Comparison of ENCODE assay signal across 17 cellular contexts in the genomic region with DNA sequence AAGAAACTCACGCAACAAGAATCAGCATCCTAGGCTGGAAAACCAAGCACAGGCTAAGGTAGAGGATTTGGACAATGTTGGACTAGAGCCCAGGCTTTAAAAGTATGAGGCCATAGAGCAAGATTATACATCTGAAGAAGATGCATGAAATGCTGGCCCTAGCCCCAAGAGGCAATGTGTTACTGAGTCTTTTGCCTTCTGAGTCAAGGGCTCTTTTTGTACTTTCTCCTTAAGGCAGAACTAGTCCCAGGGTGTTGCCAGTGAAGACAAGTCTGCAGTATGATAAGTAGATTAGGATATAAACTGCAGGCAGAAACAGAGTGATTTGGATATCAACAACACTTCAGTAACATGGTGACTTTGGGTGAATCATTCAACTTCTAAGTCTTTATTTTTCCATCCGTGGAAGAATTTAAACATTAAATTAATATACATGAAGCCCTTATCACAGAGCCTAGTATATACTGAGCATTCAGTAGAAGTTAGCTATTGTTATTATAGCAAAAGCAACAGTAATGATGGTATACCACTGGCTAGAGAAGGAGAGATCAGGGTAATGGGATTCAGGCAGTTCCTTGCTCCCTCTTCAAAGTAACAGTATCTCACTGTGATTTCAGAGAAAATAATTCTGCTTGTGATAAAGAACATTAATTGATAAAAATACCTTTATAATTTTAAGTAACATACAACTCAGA.
DNase-seq lines count a peak whose midpoint lies in the region; ATAC-seq and TF ChIP-seq lines count a peak whose summit lies in the region.
"Had no signal": no experiment of that assay in that cellular context is flagged by ENCODE, and none has a peak within 500 bp of the region (broad histone marks: within the 10 kb centered on the region; RNA-seq: fewer than 3 reads in every experiment).

No MANE protein-coding gene starts in this region.

- peaks cover 0 to 1% of the 10 kb centered on the region in 2 donors for H3K9me3 Mint-ChIP-seq in stimulated activated naive B cell treated with anti-CD40 and anti-IgM and Interleukin-4, amounts not matched to agents 10 μg/mL and 1 μg/mL and 100 μg/mL, for 72 hours
- H3K9me3 Mint-ChIP-seq in stimulated activated effector memory CD8-positive, alpha-beta T cell treated with anti-CD3 and anti-CD28 coated beads, Interleukin-12 subunit alpha, Interleukin-12 subunit beta, amount 100 ng/mL, for 72 hours, result no peaks in the 10 kb centered on the region
- H3K9me3 Mint-ChIP-seq: activated naive CD4-positive, alpha-beta T cell treated with anti-CD3 and anti-CD28 coated beads, Interleukin-2, amount 50 U/mL, for 72 hours; mesothelial cell of epicardium; neural crest cell; stimulated activated naive CD8-positive, alpha-beta T cell treated with anti-CD3 and anti-CD28 coated beads, Interleukin-15, Interleukin-2, amounts not matched to agents 100 ng/mL and 50 ng/mL, for 24 hours had no signal

- no peaks in the 10 kb centered on the region for H4K20me1 ChIP-seq in hepatocyte (ENCODE audit: insufficient read depth, poor library complexity, severe bottlenecking)

- H3K4me1 Mint-ChIP-seq in stimulated activated naive B cell treated with anti-CD40 and anti-IgM and Interleukin-4, amounts not matched to agents 10 μg/mL and 1 μg/mL and 100 μg/mL, for 72 hours, result no peaks in the 10 kb centered on the region
- H3K4me1 Mint-ChIP-seq in stimulated activated effector memory CD8-positive, alpha-beta T cell treated with anti-CD3 and anti-CD28 coated beads, Interleukin-12 subunit alpha, Interleukin-12 subunit beta, amount 100 ng/mL, for 72 hours, result no peaks in the 10 kb centered on the region
- H3K4me1 Mint-ChIP-seq: IgD-negative memory B cell, mesothelial cell of epicardium, neural crest cell had no signal

- in situ Hi-C loops in KBM-7 (cut with MboI; ENCODE audit: low pct_unique_long_range_greater_than_20kb, low sequenced_read_pairs), result no loop called here

- H2AFZ ChIP-seq in hepatocyte, result no peak overlapping the region

- no peaks in the 10 kb centered on the region for H3K9me2 ChIP-seq in hepatocyte (replicated peaks; ENCODE audit: insufficient read depth)

- H3K4me3 Mint-ChIP-seq in stimulated activated naive B cell treated with anti-CD40 and anti-IgM and Interleukin-4, amounts not matched to agents 10 μg/mL and 1 μg/mL and 100 μg/mL, for 72 hours, result no peak overlapping the region
- no peak overlapping the region for H3K4me3 Mint-ChIP-seq in stimulated activated effector memory CD8-positive, alpha-beta T cell treated with anti-CD3 and anti-CD28 coated beads, Interleukin-12 subunit alpha, Interleukin-12 subunit beta, amount 100 ng/mL, for 72 hours
- H3K4me3 Mint-ChIP-seq: activated T-cell treated with anti-CD3 and anti-CD28 coated beads, Interleukin-2, amount 50 U/mL, for 24 hours; IgD-negative memory B cell; mesothelial cell of epicardium; neural crest cell; stimulated activated naive CD8-positive, alpha-beta T cell treated with anti-CD3 and anti-CD28 coated beads, Interleukin-15, Interleukin-2, amounts not matched to agents 100 ng/mL and 50 ng/mL, for 24 hours had no signal

- no peak for TF ChIP-seq CTCF in cardiac fibroblast (IDR thresholded peaks at IDR 0.05; ENCODE audit: low read depth, low read length)
- TF ChIP-seq CTCF in hepatocyte (IDR thresholded peaks at IDR 0.05; ENCODE audit: poor library complexity), result no peak

- DNase-seq in AG08395 (ENCODE audit: low spot score) (peak; percentile 5), HUDEP-2 (lab: John Stamatoyannopoulos, UW; ENCODE audit: unreplicated experiment in 76 of 76) (peak in 54 of 76 experiments; percentile 2 to 78 (median 32)), cardiac fibroblast (ENCODE audit: low read depth in 2 of 2) (peak; percentile 53 to 66), hepatocyte (ENCODE audit: low spot score) (peak; percentile 6), KBM-7 (no peak)
- no peak for DNase-seq in stimulated activated naive B cell treated with anti-CD40 and anti-IgM and Interleukin-4, amounts not matched to agents 10 μg/mL and 1 μg/mL and 100 μg/mL, for 72 hours
- no peak for DNase-seq in stimulated activated effector memory CD8-positive, alpha-beta T cell treated with anti-CD3 and anti-CD28 coated beads, Interleukin-12 subunit alpha, Interleukin-12 subunit beta, amount 100 ng/mL, for 72 hours (ENCODE audit: low spot score in 2 of 2)
- DNase-seq in stimulated activated CD8-positive, alpha-beta memory T cell treated with anti-CD3 and anti-CD28 coated beads, Interleukin-4, amount 100 ng/mL, for 48 hours, result no peak
- DNase-seq: activated CD4-positive, alpha-beta T cell treated with anti-CD3 and anti-CD28 coated beads, Interleukin-2, amount 50 U/mL, for 4 hours; activated T-cell treated with anti-CD3 and anti-CD28 coated beads, Interleukin-2, amount 50 U/mL, for 24 hours; hypothalamus; kidney glomerular epithelial cell had no signal

- H3K27ac ChIP-seq in hepatocyte, result peak overlapping the region; percentile 65

- H3K27ac Mint-ChIP-seq in stimulated activated naive B cell treated with anti-CD40 and anti-IgM and Interleukin-4, amounts not matched to agents 10 μg/mL and 1 μg/mL and 100 μg/mL, for 72 hours, result no peak overlapping the region
- no peak overlapping the region for H3K27ac Mint-ChIP-seq in stimulated activated effector memory CD8-positive, alpha-beta T cell treated with anti-CD3 and anti-CD28 coated beads, Interleukin-12 subunit alpha, Interleukin-12 subunit beta, amount 100 ng/mL, for 72 hours
- H3K27ac Mint-ChIP-seq: activated naive CD4-positive, alpha-beta T cell treated with anti-CD3 and anti-CD28 coated beads, Interleukin-2, amount 50 U/mL, for 72 hours; activated T-cell treated with anti-CD3 and anti-CD28 coated beads, Interleukin-2, amount 50 U/mL, for 24 hours; IgD-negative memory B cell; mesothelial cell of epicardium; stimulated activated naive CD8-positive, alpha-beta T cell treated with anti-CD3 and anti-CD28 coated beads, Interleukin-15, Interleukin-2, amounts not matched to agents 100 ng/mL and 50 ng/mL, for 24 hours had no signal

- no peaks in the 10 kb centered on the region for H3K36me3 ChIP-seq in hepatocyte (replicated peaks; ENCODE audit: insufficient read depth, low read depth)

- no peaks in the 10 kb centered on the region for H3K4me1 ChIP-seq in hepatocyte (ENCODE audit: insufficient read depth)

- no peaks in the 10 kb centered on the region for H3K27me3 ChIP-seq in hepatocyte

- no peaks in the 10 kb centered on the region for H3K9me3 ChIP-seq in hepatocyte (ENCODE audit: low read depth)

- H3K79me2 ChIP-seq in hepatocyte, result no peaks in the 10 kb centered on the region

- H3K4me2 ChIP-seq in hepatocyte, result no peak overlapping the region

- H3K27me3 Mint-ChIP-seq in stimulated activated naive B cell treated with anti-CD40 and anti-IgM and Interleukin-4, amounts not matched to agents 10 μg/mL and 1 μg/mL and 100 μg/mL, for 72 hours, result no peaks in the 10 kb centered on the region
- H3K27me3 Mint-ChIP-seq: activated T-cell treated with anti-CD3 and anti-CD28 coated beads, Interleukin-2, amount 50 U/mL, for 24 hours; IgD-negative memory B cell; stimulated activated naive CD8-positive, alpha-beta T cell treated with anti-CD3 and anti-CD28 coated beads, Interleukin-15, Interleukin-2, amounts not matched to agents 100 ng/mL and 50 ng/mL, for 24 hours had no signal

- peaks cover 3 to 6% of the 10 kb centered on the region in 2 donors for H3K36me3 Mint-ChIP-seq in stimulated activated naive B cell treated with anti-CD40 and anti-IgM and Interleukin-4, amounts not matched to agents 10 μg/mL and 1 μg/mL and 100 μg/mL, for 72 hours
- no peaks in the 10 kb centered on the region for H3K36me3 Mint-ChIP-seq in stimulated activated effector memory CD8-positive, alpha-beta T cell treated with anti-CD3 and anti-CD28 coated beads, Interleukin-12 subunit alpha, Interleukin-12 subunit beta, amount 100 ng/mL, for 72 hours
- H3K36me3 Mint-ChIP-seq: mesothelial cell of epicardium had no signal

- H3K4me3 ChIP-seq in cardiac fibroblast (replicated peaks in 1 of 2; ENCODE audit: low read depth in 2 of 2, low read length in 2 of 2), result no peak overlapping the region
- H3K4me3 ChIP-seq in hepatocyte, result no peak overlapping the region

- ATAC-seq in stimulated activated naive B cell treated with anti-CD40 and anti-IgM and Interleukin-4, amounts not matched to agents 10 μg/mL and 1 μg/mL and 100 μg/mL, for 72 hours (replicated peaks), result no peak
- ATAC-seq in stimulated activated effector memory CD8-positive, alpha-beta T cell treated with anti-CD3 and anti-CD28 coated beads, Interleukin-12 subunit alpha, Interleukin-12 subunit beta, amount 100 ng/mL, for 72 hours, result no peak
- ATAC-seq: activated naive CD4-positive, alpha-beta T cell treated with anti-CD3 and anti-CD28 coated beads, Interleukin-2, amount 50 U/mL, for 72 hours had no signal

- WGBS in hepatocyte (ENCODE audit: low lambda C conversion rate, missing lambda C conversion rate), result 94% methylated on average over 2 of the region's 2 CpGs

Comparison
In these comparisons a context has a peak if more than half of its experiments do, and no peak if none do; other contexts are left out.
1. DNase-seq: peak in AG08395 (single experiment), HUDEP-2 (54 of 76), cardiac fibroblast (2 of 2) and hepatocyte (single experiment); none in stimulated activated naive B cell treated with anti-CD40 and anti-IgM and Interleukin-4, amounts not matched to agents 10 μg/mL and 1 μg/mL and 100 μg/mL, for 72 hours (single experiment), stimulated activated effector memory CD8-positive, alpha-beta T cell treated with anti-CD3 and anti-CD28 coated beads, Interleukin-12 subunit alpha, Interleukin-12 subunit beta, amount 100 ng/mL, for 72 hours (0 of 2), stimulated activated CD8-positive, alpha-beta memory T cell treated with anti-CD3 and anti-CD28 coated beads, Interleukin-4, amount 100 ng/mL, for 48 hours (single experiment) and KBM-7 (single experiment).